In genomic region chr2:43239981-43240761, GRCh38 we compare ENCODE assay signal across 1 cellular context.
TF ChIP-seq lines count a peak whose summit lies in the region.

No MANE protein-coding gene starts in this region.

TF ChIP-seq in GM12878, 131 proteins besides CTCF, POLR2A, EP300 and RAD21 (continued from another document):
- TF ChIP-seq, protein P1, sequence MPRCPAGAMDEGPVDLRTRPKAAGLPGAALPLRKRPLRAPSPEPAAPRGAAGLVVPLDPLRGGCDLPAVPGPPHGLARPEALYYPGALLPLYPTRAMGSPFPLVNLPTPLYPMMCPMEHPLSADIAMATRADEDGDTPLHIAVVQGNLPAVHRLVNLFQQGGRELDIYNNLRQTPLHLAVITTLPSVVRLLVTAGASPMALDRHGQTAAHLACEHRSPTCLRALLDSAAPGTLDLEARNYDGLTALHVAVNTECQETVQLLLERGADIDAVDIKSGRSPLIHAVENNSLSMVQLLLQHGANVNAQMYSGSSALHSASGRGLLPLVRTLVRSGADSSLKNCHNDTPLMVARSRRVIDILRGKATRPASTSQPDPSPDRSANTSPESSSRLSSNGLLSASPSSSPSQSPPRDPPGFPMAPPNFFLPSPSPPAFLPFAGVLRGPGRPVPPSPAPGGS (IDR thresholded peaks at IDR 0.05; ENCODE audit: borderline replicate concordance, insufficient read depth, low read depth, low read length, poor library complexity, severe bottlenecking) = no peak
- TF ChIP-seq HDAC6 (IDR thresholded peaks at IDR 0.05; ENCODE audit: unreplicated experiment) (no peak), ETV6 (conservative IDR thresholded peaks at IDR 0.05 in 1 of 2, IDR thresholded peaks at IDR 0.05 in 1 of 2; ENCODE audit: borderline replicate concordance in 1 of 2, low read depth in 1 of 2) (0 out of 4 replicates have a peak, but pooled peaks of 1 of the 2 experiments have one; percentile 20), ZNF274 (IDR thresholded peaks at IDR 0.05; ENCODE audit: insufficient read depth, insufficient read length) (no peak), DPF2 (IDR thresholded peaks at IDR 0.05) (0 out of 2 replicates have a peak, but pooled peaks have one; percentile 17), IRF3 (IDR thresholded peaks at IDR 0.05) (no peak), PML (IDR thresholded peaks at IDR 0.05; ENCODE audit: low read length) (no peak), CREM (IDR thresholded peaks at IDR 0.05; ENCODE audit: low read depth) (0 out of 2 replicates have a peak, but pooled peaks have one; percentile 14), CBX5 (IDR thresholded peaks at IDR 0.05; ENCODE audit: low read depth) (0 out of 2 replicates have a peak, but pooled peaks have one; percentile 38), SMC3 (IDR thresholded peaks at IDR 0.05; ENCODE audit: borderline replicate concordance, low read length) (no peak), SPI1 (IDR thresholded peaks at IDR 0.05; ENCODE audit: borderline replicate concordance, insufficient read depth, low read depth, low read length) (peak; percentile 81), ZZZ3 (IDR thresholded peaks at IDR 0.05; ENCODE audit: control insufficient read depth, insufficient read length, low read depth) (no peak), IKZF1 (conservative IDR thresholded peaks at IDR 0.05) (peak; percentile 36; the same call in 1 of the 2 replicates), RFX5 (IDR thresholded peaks at IDR 0.05; ENCODE audit: low read depth, low read length) (no peak), NR2C1 (IDR thresholded peaks at IDR 0.05) (no peak), TCF12 (IDR thresholded peaks at IDR 0.05; ENCODE audit: low read depth, low read length) (0 out of 2 replicates have a peak, but pooled peaks have one; percentile 7), STAT3 (IDR thresholded peaks at IDR 0.05; ENCODE audit: low read depth, low read length) (no peak), NRF1 (conservative IDR thresholded peaks at IDR 0.05; ENCODE audit: low read depth, low read length) (no peak), IKZF2 (IDR thresholded peaks at IDR 0.05) (peak; percentile 26 to 27; a peak in 2 of 4 replicates), PKNOX1 (IDR thresholded peaks at IDR 0.05) (peak; percentile 53; the same call in 1 of the 2 replicates), ATF7 (IDR thresholded peaks at IDR 0.05; ENCODE audit: low read depth) (peak; percentile 56; the same call in 1 of the 2 replicates), ZNF24 (IDR thresholded peaks at IDR 0.05) (peak; percentile 80), POLR2AphosphoS5 (IDR thresholded peaks at IDR 0.05; ENCODE audit: low read length) (no peak), TBL1XR1 (IDR thresholded peaks at IDR 0.05; ENCODE audit: low read depth, low read length) (no peak), JUND (IDR thresholded peaks at IDR 0.05; ENCODE audit: low read depth, low read length) (no peak), YY1 (IDR thresholded peaks at IDR 0.05; ENCODE audit: low read depth, low read length) (no peak), RELA (IDR thresholded peaks at IDR 0.05; ENCODE audit: borderline replicate concordance, partially characterized antibody) (no peak)
- TF ChIP-seq, protein P2, sequence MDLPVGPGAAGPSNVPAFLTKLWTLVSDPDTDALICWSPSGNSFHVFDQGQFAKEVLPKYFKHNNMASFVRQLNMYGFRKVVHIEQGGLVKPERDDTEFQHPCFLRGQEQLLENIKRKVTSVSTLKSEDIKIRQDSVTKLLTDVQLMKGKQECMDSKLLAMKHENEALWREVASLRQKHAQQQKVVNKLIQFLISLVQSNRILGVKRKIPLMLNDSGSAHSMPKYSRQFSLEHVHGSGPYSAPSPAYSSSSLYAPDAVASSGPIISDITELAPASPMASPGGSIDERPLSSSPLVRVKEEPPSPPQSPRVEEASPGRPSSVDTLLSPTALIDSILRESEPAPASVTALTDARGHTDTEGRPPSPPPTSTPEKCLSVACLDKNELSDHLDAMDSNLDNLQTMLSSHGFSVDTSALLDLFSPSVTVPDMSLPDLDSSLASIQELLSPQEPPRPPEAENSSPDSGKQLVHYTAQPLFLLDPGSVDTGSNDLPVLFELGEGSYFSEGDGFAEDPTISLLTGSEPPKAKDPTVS (IDR thresholded peaks at IDR 0.05; ENCODE audit: low read depth, low read length) = no peak
- TF ChIP-seq, protein P3, sequence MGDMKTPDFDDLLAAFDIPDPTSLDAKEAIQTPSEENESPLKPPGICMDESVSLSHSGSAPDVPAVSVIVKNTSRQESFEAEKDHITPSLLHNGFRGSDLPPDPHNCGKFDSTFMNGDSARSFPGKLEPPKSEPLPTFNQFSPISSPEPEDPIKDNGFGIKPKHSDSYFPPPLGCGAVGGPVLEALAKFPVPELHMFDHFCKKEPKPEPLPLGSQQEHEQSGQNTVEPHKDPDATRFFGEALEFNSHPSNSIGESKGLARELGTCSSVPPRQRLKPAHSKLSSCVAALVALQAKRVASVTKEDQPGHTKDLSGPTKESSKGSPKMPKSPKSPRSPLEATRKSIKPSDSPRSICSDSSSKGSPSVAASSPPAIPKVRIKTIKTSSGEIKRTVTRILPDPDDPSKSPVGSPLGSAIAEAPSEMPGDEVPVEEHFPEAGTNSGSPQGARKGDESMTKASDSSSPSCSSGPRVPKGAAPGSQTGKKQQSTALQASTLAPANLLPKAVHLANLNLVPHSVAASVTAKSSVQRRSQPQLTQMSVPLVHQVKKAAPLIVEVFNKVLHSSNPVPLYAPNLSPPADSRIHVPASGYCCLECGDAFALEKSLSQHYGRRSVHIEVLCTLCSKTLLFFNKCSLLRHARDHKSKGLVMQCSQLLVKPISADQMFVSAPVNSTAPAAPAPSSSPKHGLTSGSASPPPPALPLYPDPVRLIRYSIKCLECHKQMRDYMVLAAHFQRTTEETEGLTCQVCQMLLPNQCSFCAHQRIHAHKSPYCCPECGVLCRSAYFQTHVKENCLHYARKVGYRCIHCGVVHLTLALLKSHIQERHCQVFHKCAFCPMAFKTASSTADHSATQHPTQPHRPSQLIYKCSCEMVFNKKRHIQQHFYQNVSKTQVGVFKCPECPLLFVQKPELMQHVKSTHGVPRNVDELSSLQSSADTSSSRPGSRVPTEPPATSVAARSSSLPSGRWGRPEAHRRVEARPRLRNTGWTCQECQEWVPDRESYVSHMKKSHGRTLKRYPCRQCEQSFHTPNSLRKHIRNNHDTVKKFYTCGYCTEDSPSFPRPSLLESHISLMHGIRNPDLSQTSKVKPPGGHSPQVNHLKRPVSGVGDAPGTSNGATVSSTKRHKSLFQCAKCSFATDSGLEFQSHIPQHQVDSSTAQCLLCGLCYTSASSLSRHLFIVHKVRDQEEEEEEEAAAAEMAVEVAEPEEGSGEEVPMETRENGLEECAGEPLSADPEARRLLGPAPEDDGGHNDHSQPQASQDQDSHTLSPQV (IDR thresholded peaks at IDR 0.05) = no peak
- TF ChIP-seq, protein P4, sequence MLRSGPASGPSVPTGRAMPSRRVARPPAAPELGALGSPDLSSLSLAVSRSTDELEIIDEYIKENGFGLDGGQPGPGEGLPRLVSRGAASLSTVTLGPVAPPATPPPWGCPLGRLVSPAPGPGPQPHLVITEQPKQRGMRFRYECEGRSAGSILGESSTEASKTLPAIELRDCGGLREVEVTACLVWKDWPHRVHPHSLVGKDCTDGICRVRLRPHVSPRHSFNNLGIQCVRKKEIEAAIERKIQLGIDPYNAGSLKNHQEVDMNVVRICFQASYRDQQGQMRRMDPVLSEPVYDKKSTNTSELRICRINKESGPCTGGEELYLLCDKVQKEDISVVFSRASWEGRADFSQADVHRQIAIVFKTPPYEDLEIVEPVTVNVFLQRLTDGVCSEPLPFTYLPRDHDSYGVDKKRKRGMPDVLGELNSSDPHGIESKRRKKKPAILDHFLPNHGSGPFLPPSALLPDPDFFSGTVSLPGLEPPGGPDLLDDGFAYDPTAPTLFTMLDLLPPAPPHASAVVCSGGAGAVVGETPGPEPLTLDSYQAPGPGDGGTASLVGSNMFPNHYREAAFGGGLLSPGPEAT (IDR thresholded peaks at IDR 0.05; ENCODE audit: low read depth) = 0 out of 2 replicates have a peak, but pooled peaks have one; percentile 42
